Comparison of ENCODE assay signal across 8 cellular contexts in the genomic region with DNA sequence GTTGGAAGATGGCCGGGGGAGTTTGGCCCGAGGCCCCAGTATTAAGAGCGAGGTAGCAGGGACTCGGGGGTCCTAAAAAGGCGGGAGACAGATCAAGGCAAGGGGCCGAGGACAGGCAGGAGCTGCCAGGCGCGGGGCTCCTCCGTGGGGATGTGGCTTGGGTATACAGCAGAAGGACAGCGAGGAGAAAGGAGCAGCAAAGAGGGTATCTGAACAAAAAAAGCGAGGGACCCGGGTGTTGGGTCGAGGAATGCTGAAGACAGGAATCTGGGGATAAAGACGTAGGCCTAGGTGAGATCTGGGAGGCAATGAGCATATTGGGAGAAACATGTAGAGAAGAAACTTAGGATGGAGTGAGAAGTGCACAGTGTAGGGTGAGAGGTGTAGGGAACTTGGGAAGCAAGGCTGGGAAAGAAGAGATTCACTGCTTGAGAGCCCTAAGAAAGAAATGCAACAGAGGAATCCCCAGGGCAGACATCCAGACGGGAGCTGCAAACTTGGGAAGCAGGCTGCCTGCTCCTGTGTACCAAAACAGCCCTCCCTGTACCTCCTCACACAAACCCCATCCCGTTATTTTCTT. TPM values are rescaled to one million over a fixed set of nuclear protein-coding genes. Genes with fewer than 3 reads are reported as not detected.
A peak's percentile ranks its signal among the peaks of the same experiment; 100 is the strongest.
DNase-seq lines count a peak whose midpoint lies in the region; TF ChIP-seq lines count a peak whose summit lies in the region.

No MANE protein-coding gene starts in this region.

- H3K27me3 ChIP-seq in SJCRH30 (no peaks in the 10 kb centered on the region), esophagus squamous epithelium (no peaks in the 10 kb centered on the region)

- H3K4me3 ChIP-seq in SJCRH30 (peak overlapping the region; percentile 58), esophagus squamous epithelium (peak overlapping the region; percentile 86 to 91 (median 90))

- H3K27ac ChIP-seq in SJCRH30 = peak overlapping the region; percentile 33; the same call in 1 of the 2 replicates
- H3K27ac ChIP-seq in esophagus squamous epithelium = peak overlapping the region; percentile 91 to 97 (median 96)

- H3K27ac Mint-ChIP-seq in HFFc6 = peak overlapping the region; percentile 81
- peak overlapping the region; percentile 98 to 99 (median 99) for H3K27ac Mint-ChIP-seq in nephron

- TF ChIP-seq POLR2A in esophagus squamous epithelium (IDR thresholded peaks at IDR 0.05) = no peak

- whole genome bisulfite sequencing in esophagus squamous epithelium, 2 donors = 1 to 4% methylated on average over 16 of the region's 16 CpGs

- H3K36me3 ChIP-seq in SJCRH30 (no peaks in the 10 kb centered on the region), esophagus squamous epithelium (peaks cover 3 to 23% (median 14%) of the 10 kb centered on the region in 3 donors)

- intact Hi-C loops in esophagus squamous epithelium (cut with DNase I) = no loop called here

- no peaks in the 10 kb centered on the region for H3K9me3 ChIP-seq in SJCRH30 (replicated peaks)
- H3K9me3 ChIP-seq in esophagus squamous epithelium = no peaks in the 10 kb centered on the region

- H3K4me1 Mint-ChIP-seq in HFFc6 (ENCODE audit: low read depth) = peaks cover 19% of the 10 kb centered on the region
- peaks cover 43% of the 10 kb centered on the region for H3K4me1 Mint-ChIP-seq in nephron

- H3K4me1 ChIP-seq in SJCRH30 (no peaks in the 10 kb centered on the region), esophagus squamous epithelium (peaks cover 0 to 21% (median 3%) of the 10 kb centered on the region in 3 donors)

- DNase-seq in DMS 273 (lab: John Stamatoyannopoulos, UW; ENCODE audit: unreplicated experiment) = peak; percentile 57
- no peak for DNase-seq in DMS 273 treated with DMSO at 0.1 percent for 48 hours (lab: John Stamatoyannopoulos, UW)
- DNase-seq in HFFc6 = no peak
- DNase-seq in SJCRH30 = peak; percentile 60 to 64
- no peak for DNase-seq in esophagus squamous epithelium (lab: John Stamatoyannopoulos, UW)
- DNase-seq in NCI-H526 treated with DMSO at 0.1 percent for 48 hours (lab: John Stamatoyannopoulos, UW) = no peak
- no peak for DNase-seq in mucosa of gallbladder (ENCODE audit: low spot score)

- H3K27me3 Mint-ChIP-seq in HFFc6 (ENCODE audit: insufficient read depth) = peaks cover 1% of the 10 kb centered on the region; the same call in 1 of the 2 replicates
- H3K27me3 Mint-ChIP-seq in nephron (ENCODE audit: low read depth) = no peaks in the 10 kb centered on the region

- H3K9me3 Mint-ChIP-seq in HFFc6 = no peaks in the 10 kb centered on the region
- H3K9me3 Mint-ChIP-seq in nephron = no peaks in the 10 kb centered on the region

- no peak for TF ChIP-seq CTCF in HFFc6 (IDR thresholded peaks at IDR 0.05)
- no peak for TF ChIP-seq CTCF in esophagus squamous epithelium (IDR thresholded peaks at IDR 0.05)
- no peak for TF ChIP-seq CTCF in nephron (IDR thresholded peaks at IDR 0.05; ENCODE audit: unreplicated experiment in 3 of 3)

- H3K4me3 Mint-ChIP-seq in HFFc6 = peak overlapping the region; percentile 88
- peak overlapping the region; percentile 88 to 93 (median 90) for H3K4me3 Mint-ChIP-seq in nephron

- H3K36me3 Mint-ChIP-seq in HFFc6 (ENCODE audit: low read depth) = peaks cover 12% of the 10 kb centered on the region
- peaks cover 22% of the 10 kb centered on the region for H3K36me3 Mint-ChIP-seq in nephron (ENCODE audit: low read depth)

RNA-seq across cellular contexts. Expression of a gene that starts 10.9 kb away (rescaled TPM):
- 10 to 100 TPM; 15.2 to 19.4 (median 17.0) TPM for total RNA-seq in HFFc6 (2021; fragmentation: NEBNext Ultra II Directional; extraction: Animal tissue kit (Norgen Biotek cat#: 25700))
- 10.0 and 13.2 TPM in 2 replicates for total RNA-seq in SJCRH30 (2014; rRNA removed; shearing (Covaris generic))
- total RNA-seq in esophagus squamous epithelium (10 to 100 TPM; 16.0 to 30.0 (median 18.5) TPM), mucosa of gallbladder (49.0 TPM)

RNA-seq across cellular contexts. Expression of a gene that starts 12.9 kb away (rescaled TPM):
- 1 to 10 TPM; 5.2 to 7.2 (median 5.9) TPM for total RNA-seq in HFFc6 (2021; fragmentation: NEBNext Ultra II Directional; extraction: Animal tissue kit (Norgen Biotek cat#: 25700))
- 1.7 and 2.2 TPM in 2 replicates for total RNA-seq in SJCRH30 (2014; rRNA removed; shearing (Covaris generic))
- 1 to 10 TPM; 1.2 to 2.0 (median 1.9) TPM for total RNA-seq in esophagus squamous epithelium
- total RNA-seq in mucosa of gallbladder = 8.2 TPM

RNA-seq across cellular contexts. Expression of a gene that starts 33.7 kb away (rescaled TPM):
- 100 to 1,000 TPM in 1 of 6 experiments, 10 to 100 TPM in 5; 40.7 to 151 (median 52.1) TPM for total RNA-seq in HFFc6 (2021; fragmentation: NEBNext Ultra II Directional; extraction: Animal tissue kit (Norgen Biotek cat#: 25700))
- 229 and 271 TPM in 2 replicates for total RNA-seq in SJCRH30 (2014; rRNA removed; shearing (Covaris generic))
- 1,000 to 10,000 TPM in 2 of 4 donors, 100 to 1,000 TPM in 2; 381 to 1,639 (median 1,040) TPM for total RNA-seq in esophagus squamous epithelium
- 34.0 TPM for total RNA-seq in mucosa of gallbladder

RNA-seq across cellular contexts. Expression of a gene that starts 34.1 kb away (rescaled TPM):
- 100 to 1,000 TPM in 2 of 6 experiments, 10 to 100 TPM in 4; 90.2 to 107 (median 96.5) TPM for total RNA-seq in HFFc6 (2021; fragmentation: NEBNext Ultra II Directional; extraction: Animal tissue kit (Norgen Biotek cat#: 25700))
- total RNA-seq in SJCRH30 (2014; rRNA removed; shearing (Covaris generic)) = 59.4 and 61.0 TPM in 2 replicates
- total RNA-seq in esophagus squamous epithelium = 10 to 100 TPM; 78.2 to 94.2 (median 86.4) TPM
- total RNA-seq in mucosa of gallbladder = 182 TPM

RNA-seq across cellular contexts. Expression of a gene that starts 41.4 kb away (rescaled TPM):
- 10 to 100 TPM; 27.1 to 61.0 (median 53.9) TPM for total RNA-seq in HFFc6 (2021; fragmentation: NEBNext Ultra II Directional; extraction: Animal tissue kit (Norgen Biotek cat#: 25700))
- total RNA-seq in SJCRH30 (2014; rRNA removed; shearing (Covaris generic)) = 99.6 and 106 TPM in 2 replicates
- 10 to 100 TPM; 11.1 to 22.6 (median 17.0) TPM for total RNA-seq in esophagus squamous epithelium
- 28.0 TPM for total RNA-seq in mucosa of gallbladder

Comparison
In these comparisons a context has a peak if more than half of its experiments do, and no peak if none do; other contexts are left out.
1. DNase-seq: peak in DMS 273 (single experiment) and SJCRH30 (2 of 2); none in DMS 273 treated with DMSO at 0.1 percent for 48 hours (single experiment), HFFc6 (single experiment), esophagus squamous epithelium (single experiment), NCI-H526 treated with DMSO at 0.1 percent for 48 hours (single experiment) and mucosa of gallbladder (single experiment).